ENCODE assay signal across 17 cellular contexts in the genomic region with DNA sequence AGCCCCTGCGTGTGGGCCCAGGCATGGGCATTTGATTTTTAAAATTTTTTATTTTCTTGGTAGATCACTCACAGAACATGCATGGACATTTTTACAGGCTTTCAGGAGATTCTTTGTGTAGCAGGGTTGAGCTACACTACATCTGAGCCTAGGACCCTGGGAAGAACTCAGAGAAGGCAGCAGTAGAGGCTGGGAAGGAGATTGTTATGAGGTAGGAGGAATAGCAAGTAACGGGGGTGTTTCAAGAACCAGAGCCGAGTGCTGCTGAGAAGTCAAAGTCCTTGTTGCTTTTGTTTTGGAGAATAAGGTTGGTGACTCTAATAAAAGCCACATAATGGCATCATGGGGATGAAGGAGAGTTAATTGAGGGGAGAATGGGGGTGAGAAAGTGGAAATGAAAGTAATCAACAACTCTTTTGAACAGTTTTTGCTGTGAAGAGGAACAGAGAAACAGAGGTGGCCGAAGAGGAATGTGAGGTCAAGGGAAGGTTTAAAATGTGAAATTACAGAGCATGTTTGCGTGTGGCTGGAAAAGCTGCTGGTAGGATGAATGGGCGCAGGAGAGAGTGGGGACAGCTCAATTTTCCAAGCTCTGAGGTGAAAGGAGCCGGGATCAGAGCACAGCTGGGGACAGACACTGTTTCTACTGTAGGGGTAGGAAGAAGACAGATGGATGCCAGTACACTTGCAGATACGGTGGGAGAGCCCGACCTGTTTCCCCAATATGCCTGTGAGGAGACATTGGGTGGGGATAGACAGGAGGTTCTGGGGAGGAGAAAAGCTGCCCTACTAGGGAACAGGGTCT. TPM values are rescaled to one million over a fixed set of nuclear protein-coding genes. Genes with fewer than 3 reads are reported as not detected.
DNase-seq lines count a peak whose midpoint lies in the region; ATAC-seq and TF ChIP-seq lines count a peak whose summit lies in the region.
"Had no signal": no experiment of that assay in that cellular context is flagged by ENCODE, and none has a peak within 500 bp of the region (broad histone marks: within the 10 kb centered on the region; RNA-seq: fewer than 3 reads in every experiment).

No MANE protein-coding gene starts in this region.

- H3K4me2 ChIP-seq in DOHH2 (ENCODE audit: low read length) (peak overlapping the region; percentile 61), OCI-LY1 (ENCODE audit: low read length) (peak overlapping the region; percentile 5)

- peak overlapping the region; percentile 28 for H3K4me3 ChIP-seq in DOHH2 (ENCODE audit: low read length)
- H3K4me3 ChIP-seq in OCI-LY1 (ENCODE audit: low read depth, low read length, poor library complexity, severe bottlenecking) = no peak overlapping the region

- ATAC-seq in GM21786 (IDR thresholded peaks at IDR 0.05; ENCODE audit: unreplicated experiment) (peak; percentile 29), HG03139 (IDR thresholded peaks at IDR 0.05; ENCODE audit: unreplicated experiment) (no peak), GM21515 (IDR thresholded peaks at IDR 0.05; ENCODE audit: unreplicated experiment) (no peak)
- ATAC-seq: effector memory CD8-positive, alpha-beta T cell; HCT116 had no signal

- H2AFZ ChIP-seq in OCI-LY1 (ENCODE audit: low read length) = no peak overlapping the region

- no peaks in the 10 kb centered on the region for H3K36me3 Mint-ChIP-seq in glutamatergic neuron (ENCODE audit: unreplicated experiment)
- H3K36me3 Mint-ChIP-seq: activated CD4-positive, alpha-beta memory T cell treated with anti-CD3 and anti-CD28 coated beads for 36 hours had no signal

- DNase-seq in glutamatergic neuron = no peak
- no peak for DNase-seq in NCI-H82 (lab: John Stamatoyannopoulos, UW)
- DNase-seq in GM03348 (ENCODE audit: low spot score) = no peak
- DNase-seq: activated CD4-positive, alpha-beta memory T cell treated with anti-CD3 and anti-CD28 coated beads for 36 hours; Calu3; central memory CD4-positive, alpha-beta T cell; effector memory CD8-positive, alpha-beta T cell; hippocampal formation; NCI-H2227 treated with DMSO at 0.1 percent for 48 hours; stimulated activated CD4-positive, alpha-beta T cell treated with anti-CD3 and anti-CD28 coated beads, Interleukin-12 subunit alpha, Interleukin-12 subunit beta, amount 100 ng/mL, for 4 hours had no signal

- peaks cover 8% of the 10 kb centered on the region for H3K79me2 ChIP-seq in DOHH2 (ENCODE audit: control insufficient read depth, low read length)
- no peaks in the 10 kb centered on the region for H3K79me2 ChIP-seq in OCI-LY1 (ENCODE audit: insufficient read depth, low read length)

- peak overlapping the region; percentile 95 for H3K27ac Mint-ChIP-seq in glutamatergic neuron (ENCODE audit: unreplicated experiment)
- H3K27ac Mint-ChIP-seq: activated CD4-positive, alpha-beta memory T cell treated with anti-CD3 and anti-CD28 coated beads for 36 hours; effector memory CD8-positive, alpha-beta T cell; progenitor cell of endocrine pancreas had no signal

- no peaks in the 10 kb centered on the region for H3K9me2 ChIP-seq in DOHH2 (replicated peaks; ENCODE audit: control insufficient read depth, low read length)
- no peaks in the 10 kb centered on the region for H3K9me2 ChIP-seq in OCI-LY1 (ENCODE audit: low read depth, low read length)

- H3K27ac ChIP-seq in DOHH2 (ENCODE audit: low read depth, low read length) (peak overlapping the region; percentile 83), OCI-LY1 (ENCODE audit: low read depth, low read length, poor library complexity, severe bottlenecking) (peak overlapping the region; percentile 81)

- peaks cover 31% of the 10 kb centered on the region for H3F3A ChIP-seq in DOHH2 (ENCODE audit: control insufficient read depth, insufficient read depth)
- H3F3A ChIP-seq in OCI-LY1 (ENCODE audit: insufficient read depth, low read length) = peaks cover 7% of the 10 kb centered on the region; the same call in 1 of the 2 replicates

- peaks cover 38% of the 10 kb centered on the region for H3K4me1 Mint-ChIP-seq in glutamatergic neuron (ENCODE audit: low read depth, unreplicated experiment)

- H3K27me3 ChIP-seq in DOHH2 (ENCODE audit: control insufficient read depth, low read length) = peaks cover 18% of the 10 kb centered on the region
- no peaks in the 10 kb centered on the region for H3K27me3 ChIP-seq in OCI-LY1 (ENCODE audit: insufficient read depth, low read length)

- H3K9me3 Mint-ChIP-seq in glutamatergic neuron (ENCODE audit: unreplicated experiment) = peaks cover 20% of the 10 kb centered on the region
- H3K9me3 Mint-ChIP-seq: activated CD4-positive, alpha-beta memory T cell treated with anti-CD3 and anti-CD28 coated beads for 36 hours; effector memory CD8-positive, alpha-beta T cell had no signal

- peak overlapping the region; percentile 60 for H3K4me3 Mint-ChIP-seq in glutamatergic neuron (ENCODE audit: unreplicated experiment)
- H3K4me3 Mint-ChIP-seq: activated CD4-positive, alpha-beta memory T cell treated with anti-CD3 and anti-CD28 coated beads for 36 hours; effector memory CD8-positive, alpha-beta T cell had no signal

- H4K20me1 ChIP-seq in DOHH2 (ENCODE audit: control insufficient read depth, insufficient read depth, low read depth, low read length) = peaks cover 8% of the 10 kb centered on the region; the same call in 1 of the 2 replicates
- no peaks in the 10 kb centered on the region for H4K20me1 ChIP-seq in OCI-LY1 (ENCODE audit: insufficient read depth, low read length)

- H3K36me3 ChIP-seq in DOHH2 (ENCODE audit: control insufficient read depth, low read length) = peaks cover 53% of the 10 kb centered on the region
- peaks cover 36% of the 10 kb centered on the region for H3K36me3 ChIP-seq in OCI-LY1 (ENCODE audit: insufficient read depth, low read length)

- no peaks in the 10 kb centered on the region for H3K9me3 ChIP-seq in DOHH2 (ENCODE audit: control insufficient read depth, insufficient read depth, low read length)
- no peaks in the 10 kb centered on the region for H3K9me3 ChIP-seq in OCI-LY1 (ENCODE audit: low read length)

- H3K4me1 ChIP-seq in DOHH2 (ENCODE audit: control insufficient read depth, low read length) (peaks cover 63% of the 10 kb centered on the region), OCI-LY1 (ENCODE audit: insufficient read depth, low read length, severe bottlenecking) (peaks cover 49% of the 10 kb centered on the region)

- TF ChIP-seq CTCF in DOHH2 (IDR thresholded peaks at IDR 0.05; ENCODE audit: low read depth, low read length, poor library complexity, severe bottlenecking) = no peak
- TF ChIP-seq CTCF in OCI-LY1 (IDR thresholded peaks at IDR 0.05; ENCODE audit: low read length) = no peak
- TF ChIP-seq CTCF in glutamatergic neuron (IDR thresholded peaks at IDR 0.05; ENCODE audit: partially characterized antibody, unreplicated experiment) = no peak

- H3K27me3 Mint-ChIP-seq in glutamatergic neuron (ENCODE audit: unreplicated experiment) = peaks cover 20% of the 10 kb centered on the region
- H3K27me3 Mint-ChIP-seq: effector memory CD8-positive, alpha-beta T cell had no signal

- H3K9ac ChIP-seq in OCI-LY1 (ENCODE audit: low read length) = peak overlapping the region; percentile 37

RNA-seq across cellular contexts. Expression of gene PDLIM7, which starts 4.7 kb away (rescaled TPM):
- total RNA-seq in glutamatergic neuron (ENCODE audit: unreplicated experiment) = 430 TPM

RNA-seq across cellular contexts. Expression of gene DOK3, which starts 7.5 kb away (rescaled TPM):
- total RNA-seq in glutamatergic neuron (ENCODE audit: unreplicated experiment) = 29.2 TPM

RNA-seq across cellular contexts. Expression of gene DDX41, which starts 14.7 kb away (rescaled TPM):
- 125 TPM for total RNA-seq in glutamatergic neuron (ENCODE audit: unreplicated experiment)

RNA-seq across cellular contexts. Expression of gene DBN1, which starts 28.6 kb away (rescaled TPM):
- 1,261 TPM for total RNA-seq in glutamatergic neuron (ENCODE audit: unreplicated experiment)

RNA-seq across cellular contexts. Expression of gene FAM193B, which starts 52.3 kb away (rescaled TPM):
- 227 TPM for total RNA-seq in glutamatergic neuron (ENCODE audit: unreplicated experiment)
